In the genomic region with DNA sequence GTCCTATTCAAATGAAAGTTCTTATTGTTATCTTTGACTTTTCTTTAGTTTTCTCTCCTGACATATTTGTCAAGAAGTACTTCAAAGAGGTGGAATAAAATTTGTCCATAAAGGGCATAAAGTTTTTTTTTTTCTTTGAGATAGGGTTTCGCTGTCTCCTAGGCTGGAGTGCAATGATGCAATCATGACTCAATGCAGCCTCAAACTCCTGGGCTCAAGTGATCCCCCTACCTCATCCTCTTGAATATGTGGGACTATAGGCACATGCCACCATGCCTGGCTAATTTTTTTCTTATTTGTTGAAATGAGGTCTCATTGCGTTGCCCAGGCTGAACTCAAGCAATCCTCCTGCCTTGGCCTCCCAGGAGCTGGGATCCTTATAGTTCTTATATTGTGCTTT, we compare ENCODE assay signal across 18 cellular contexts. TPM values are rescaled to one million over a fixed set of nuclear protein-coding genes. Genes with fewer than 3 reads are reported as not detected.
A peak's percentile ranks its signal among the peaks of the same experiment; 100 is the strongest.
DNase-seq lines count a peak whose midpoint lies in the region; ATAC-seq and TF ChIP-seq lines count a peak whose summit lies in the region.
"Had no signal": no experiment of that assay in that cellular context is flagged by ENCODE, and none has a peak within 500 bp of the region (broad histone marks: within the 10 kb centered on the region; RNA-seq: fewer than 3 reads in every experiment).

No MANE protein-coding gene starts in this region.

- H3K4me1 Mint-ChIP-seq in activated CD4-positive, alpha-beta memory T cell treated with anti-CD3 and anti-CD28 coated beads for 36 hours (ENCODE audit: low read depth): peaks cover 27% of the 10 kb centered on the region
- peaks cover 13% of the 10 kb centered on the region for H3K4me1 Mint-ChIP-seq in activated CD4-positive, alpha-beta memory T cell treated with anti-CD3 and anti-CD28 coated beads, Interleukin-2, amount 10 ng/mL, durations not matched to agents 7 days and 5 days
- H3K4me1 Mint-ChIP-seq in natural killer cell treated with Interleukin-12 subunit alpha and Interleukin-12 subunit beta and Interleukin-15 and Interleukin-18, amount 100 ng/mL, for 72 hours (ENCODE audit: low read depth in 2 of 2): peaks cover 8 to 33% of the 10 kb centered on the region in 2 donors
- H3K4me1 Mint-ChIP-seq: mesothelial cell of epicardium had no signal

- H3K36me3 Mint-ChIP-seq in activated CD4-positive, alpha-beta memory T cell treated with anti-CD3 and anti-CD28 coated beads for 36 hours: peaks cover 56% of the 10 kb centered on the region
- peaks cover 77% of the 10 kb centered on the region for H3K36me3 Mint-ChIP-seq in activated CD4-positive, alpha-beta memory T cell treated with anti-CD3 and anti-CD28 coated beads, Interleukin-2, amount 10 ng/mL, durations not matched to agents 7 days and 5 days (ENCODE audit: low read depth)
- H3K36me3 Mint-ChIP-seq in natural killer cell treated with Interleukin-12 subunit alpha and Interleukin-12 subunit beta and Interleukin-15 and Interleukin-18, amount 100 ng/mL, for 72 hours: peaks cover 9% of the 10 kb centered on the region

- H3K27me3 Mint-ChIP-seq in activated CD4-positive, alpha-beta memory T cell treated with anti-CD3 and anti-CD28 coated beads for 36 hours: no peaks in the 10 kb centered on the region
- H3K27me3 Mint-ChIP-seq in activated CD4-positive, alpha-beta memory T cell treated with anti-CD3 and anti-CD28 coated beads, Interleukin-2, amount 10 ng/mL, durations not matched to agents 7 days and 5 days: no peaks in the 10 kb centered on the region
- no peaks in the 10 kb centered on the region for H3K27me3 Mint-ChIP-seq in natural killer cell treated with Interleukin-12 subunit alpha and Interleukin-12 subunit beta and Interleukin-15 and Interleukin-18, amount 100 ng/mL, for 72 hours

- intact Hi-C loops in activated CD4-positive, alpha-beta memory T cell treated with anti-CD3 and anti-CD28 coated beads for 36 hours (cut with micrococcal nuclease): no loop called here
- intact Hi-C loops in tibial artery (cut with DNase I; ENCODE audit: low total_unique reads): no loop called here

- ATAC-seq in natural killer cell treated with Interleukin-12 subunit alpha and Interleukin-12 subunit beta and Interleukin-15 and Interleukin-18, amount 100 ng/mL, for 72 hours: no peak
- ATAC-seq: activated CD4-positive, CD25-positive, alpha-beta regulatory T cell treated with anti-CD3 and anti-CD28 coated beads, Interleukin-2, amount 50 U/mL, for 24 hours; gastrocnemius medialis had no signal

- no peak for DNase-seq in activated CD4-positive, alpha-beta memory T cell treated with anti-CD3 and anti-CD28 coated beads for 36 hours
- DNase-seq in activated CD4-positive, alpha-beta memory T cell treated with anti-CD3 and anti-CD28 coated beads, Interleukin-2, amount 10 ng/mL, durations not matched to agents 7 days and 5 days: no peak
- DNase-seq in NB4 (ENCODE audit: low read depth): peak; percentile 66
- DNase-seq in dedifferentiated amniotic fluid mesenchymal stem cell (ENCODE audit: extremely low spot score): peak; percentile 36
- no peak for DNase-seq in natural killer cell treated with Interleukin-12 subunit alpha and Interleukin-12 subunit beta and Interleukin-15 and Interleukin-18, amount 100 ng/mL, for 72 hours (ENCODE audit: low spot score)
- DNase-seq in stimulated activated CD4-positive, alpha-beta T cell treated with anti-CD3 and anti-CD28 coated beads, Interleukin-15, amount 100 ng/mL, for 24 hours: no peak
- DNase-seq in GM10266 (ENCODE audit: extremely low spot score): no peak
- DNase-seq in tibial artery: no peak
- DNase-seq: activated T-cell treated with anti-CD3 and anti-CD28 coated beads, Interleukin-2, amount 50 U/mL, for 48 hours; anterior cingulate cortex; Caco-2; gastrocnemius medialis; KBM-7; NCI-H524 treated with DMSO at 0.1 percent for 48 hours; occipital lobe; stomach had no signal

- POLR2A ChIA-PET in activated CD4-positive, alpha-beta memory T cell treated with anti-CD3 and anti-CD28 coated beads for 36 hours (lab: Charles Lee): interaction anchor here (0.5 to 3.0 kb wide), 2 partner anchors 10 to 12 kb away, joined by 3 to 11 read pairs; partner anchors contain the start of genes NOA1 and POLR2B
- POLR2A ChIA-PET in activated CD4-positive, alpha-beta memory T cell treated with anti-CD3 and anti-CD28 coated beads, Interleukin-2, amount 10 ng/mL, durations not matched to agents 7 days and 5 days (lab: Charles Lee): interaction anchor here (1.5 to 2.6 kb wide), 2 partner anchors 8 to 12 kb away, joined by 3 to 23 read pairs; partner anchors contain the start of genes NOA1 and POLR2B

- peaks cover 46 to 85% (median 62%) of the 10 kb centered on the region in 3 donors for H3K36me3 ChIP-seq in tibial artery

- peaks cover 0 to 5% (median under 1%) of the 10 kb centered on the region in 4 donors for H3K4me1 ChIP-seq in tibial artery
- H3K4me1 ChIP-seq: Caco-2 had no signal

- no peaks in the 10 kb centered on the region for H3K9me3 ChIP-seq in tibial artery
- H3K9me3 ChIP-seq: Caco-2, gastrocnemius medialis, stomach had no signal

- H3K4me3 ChIP-seq in NB4 (ENCODE audit: low read depth, low read length) (no peak overlapping the region), tibial artery (no peak overlapping the region)
- H3K4me3 ChIP-seq: gastrocnemius medialis, stomach had no signal

- H3K27ac ChIP-seq in tibial artery: no peak overlapping the region
- H3K27ac ChIP-seq: gastrocnemius medialis, stomach had no signal

- TF ChIP-seq POLR2A in NB4 (IDR thresholded peaks at IDR 0.05; ENCODE audit: extremely low read depth, insufficient read length): no peak

- H3K9me3 Mint-ChIP-seq in activated CD4-positive, alpha-beta memory T cell treated with anti-CD3 and anti-CD28 coated beads for 36 hours: no peaks in the 10 kb centered on the region
- H3K9me3 Mint-ChIP-seq in activated CD4-positive, alpha-beta memory T cell treated with anti-CD3 and anti-CD28 coated beads, Interleukin-2, amount 10 ng/mL, durations not matched to agents 7 days and 5 days: no peaks in the 10 kb centered on the region
- no peaks in the 10 kb centered on the region for H3K9me3 Mint-ChIP-seq in natural killer cell treated with Interleukin-12 subunit alpha and Interleukin-12 subunit beta and Interleukin-15 and Interleukin-18, amount 100 ng/mL, for 72 hours
- H3K9me3 Mint-ChIP-seq: mesothelial cell of epicardium had no signal

- H3K27ac Mint-ChIP-seq in activated CD4-positive, alpha-beta memory T cell treated with anti-CD3 and anti-CD28 coated beads for 36 hours: peak overlapping the region; percentile 7
- no peak overlapping the region for H3K27ac Mint-ChIP-seq in activated CD4-positive, alpha-beta memory T cell treated with anti-CD3 and anti-CD28 coated beads, Interleukin-2, amount 10 ng/mL, durations not matched to agents 7 days and 5 days
- H3K27ac Mint-ChIP-seq in natural killer cell treated with Interleukin-12 subunit alpha and Interleukin-12 subunit beta and Interleukin-15 and Interleukin-18, amount 100 ng/mL, for 72 hours: peak overlapping the region; percentile 2 to 28
- H3K27ac Mint-ChIP-seq: mesothelial cell of epicardium had no signal

- H3K27me3 ChIP-seq in tibial artery: no peaks in the 10 kb centered on the region
- H3K27me3 ChIP-seq: gastrocnemius medialis, stomach had no signal

- CTCF ChIA-PET in activated CD4-positive, alpha-beta memory T cell treated with anti-CD3 and anti-CD28 coated beads for 36 hours (lab: Charles Lee): no interaction called here
- CTCF ChIA-PET in activated CD4-positive, alpha-beta memory T cell treated with anti-CD3 and anti-CD28 coated beads, Interleukin-2, amount 10 ng/mL, durations not matched to agents 7 days and 5 days (lab: Charles Lee): no interaction called here

- no peak overlapping the region for H3K4me3 Mint-ChIP-seq in activated CD4-positive, alpha-beta memory T cell treated with anti-CD3 and anti-CD28 coated beads for 36 hours
- H3K4me3 Mint-ChIP-seq in activated CD4-positive, alpha-beta memory T cell treated with anti-CD3 and anti-CD28 coated beads, Interleukin-2, amount 10 ng/mL, durations not matched to agents 7 days and 5 days: no peak overlapping the region
- H3K4me3 Mint-ChIP-seq in natural killer cell treated with Interleukin-12 subunit alpha and Interleukin-12 subunit beta and Interleukin-15 and Interleukin-18, amount 100 ng/mL, for 72 hours: no peak overlapping the region
- H3K4me3 Mint-ChIP-seq: mesothelial cell of epicardium had no signal

- TF ChIP-seq CTCF in NB4 (IDR thresholded peaks at IDR 0.05; ENCODE audit: low read depth, low read length) (no peak), GM10266 (IDR thresholded peaks at IDR 0.05; ENCODE audit: control insufficient read depth, insufficient read depth, low read depth, missing control alignments) (no peak), tibial artery (IDR thresholded peaks at IDR 0.05) (no peak)

RNA-seq across cellular contexts. Expression of gene POLR2B, which starts 11.4 kb away (rescaled TPM):
- 100 to 1,000 TPM; 114 to 123 TPM for total RNA-seq in activated CD4-positive, alpha-beta memory T cell treated with anti-CD3 and anti-CD28 coated beads for 36 hours
- 100 to 1,000 TPM; 107 to 109 TPM for total RNA-seq in activated CD4-positive, alpha-beta memory T cell treated with anti-CD3 and anti-CD28 coated beads, Interleukin-2, amount 10 ng/mL, durations not matched to agents 7 days and 5 days
- total RNA-seq in natural killer cell treated with Interleukin-12 subunit alpha and Interleukin-12 subunit beta and Interleukin-15 and Interleukin-18, amount 100 ng/mL, for 72 hours: 100 to 1,000 TPM; 146 to 162 TPM

RNA-seq across cellular contexts. Expression of gene NOA1, which starts 12.7 kb away (rescaled TPM):
- 10 to 100 TPM; 25.0 to 26.6 TPM for total RNA-seq in activated CD4-positive, alpha-beta memory T cell treated with anti-CD3 and anti-CD28 coated beads for 36 hours
- total RNA-seq in activated CD4-positive, alpha-beta memory T cell treated with anti-CD3 and anti-CD28 coated beads, Interleukin-2, amount 10 ng/mL, durations not matched to agents 7 days and 5 days: 10 to 100 TPM; 22.1 to 22.6 TPM
- 10 to 100 TPM; 14.2 to 15.6 TPM for total RNA-seq in natural killer cell treated with Interleukin-12 subunit alpha and Interleukin-12 subunit beta and Interleukin-15 and Interleukin-18, amount 100 ng/mL, for 72 hours

Comparison
In these comparisons a context has a peak if more than half of its experiments do, and no peak if none do; other contexts are left out.
1. DNase-seq: peak in NB4 (single experiment) and dedifferentiated amniotic fluid mesenchymal stem cell (single experiment); none in activated CD4-positive, alpha-beta memory T cell treated with anti-CD3 and anti-CD28 coated beads for 36 hours (single experiment), activated CD4-positive, alpha-beta memory T cell treated with anti-CD3 and anti-CD28 coated beads, Interleukin-2, amount 10 ng/mL, durations not matched to agents 7 days and 5 days (single experiment), natural killer cell treated with Interleukin-12 subunit alpha and Interleukin-12 subunit beta and Interleukin-15 and Interleukin-18, amount 100 ng/mL, for 72 hours (single experiment), stimulated activated CD4-positive, alpha-beta T cell treated with anti-CD3 and anti-CD28 coated beads, Interleukin-15, amount 100 ng/mL, for 24 hours (single experiment), GM10266 (single experiment) and tibial artery (0 of 2).